Comparison of ENCODE assay signal across 8 cellular contexts in the genomic region with DNA sequence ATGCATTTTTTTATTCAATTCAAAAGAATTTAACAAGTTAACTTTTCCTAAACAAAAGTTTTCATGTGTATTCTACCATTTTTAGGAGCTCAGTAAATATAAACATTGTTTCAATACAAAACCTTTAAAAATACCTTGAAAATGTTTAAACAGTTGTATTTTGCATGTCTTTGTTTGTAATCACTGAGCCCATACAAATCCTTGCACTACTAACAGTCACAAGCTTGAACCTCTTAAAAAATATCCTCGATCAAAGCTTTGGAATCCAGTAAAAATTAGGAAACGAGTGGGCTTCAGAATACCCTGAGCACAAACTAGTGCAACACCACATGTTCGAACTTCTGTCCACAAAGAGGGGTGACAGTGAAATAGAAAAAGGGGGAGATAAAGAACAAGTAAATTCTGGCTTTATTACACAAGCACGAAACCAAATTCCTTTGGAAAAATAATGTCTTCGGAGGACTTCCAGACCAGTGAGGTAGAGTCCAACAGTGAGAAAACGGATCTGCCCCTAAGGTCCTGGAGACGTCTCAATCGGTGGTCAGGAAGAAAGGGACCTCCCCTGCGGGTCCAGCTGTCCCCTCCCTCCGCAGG. TPM values are rescaled to one million over a fixed set of nuclear protein-coding genes. Genes with fewer than 3 reads are reported as not detected.
DNase-seq lines count a peak whose midpoint lies in the region; ATAC-seq and TF ChIP-seq lines count a peak whose summit lies in the region.

No MANE protein-coding gene starts in this region.

- peaks cover 9% of the 10 kb centered on the region for H3K4me1 Mint-ChIP-seq in memory B cell

- no peaks in the 10 kb centered on the region for H3K36me3 ChIP-seq in left ventricle myocardium inferior
- no peaks in the 10 kb centered on the region for H3K36me3 ChIP-seq in vagina

- intact Hi-C loops in left ventricle myocardium inferior (cut with micrococcal nuclease) = loop anchor here (5.0 kb wide), 1 partner anchor 503 kb away; no protein-coding TSS in a partner anchor
- intact Hi-C loops in left ventricle myocardium superior (cut with micrococcal nuclease) = no loop called here
- intact Hi-C loops in vagina (cut with DNase I) = no loop called here

- H3K36me3 Mint-ChIP-seq in memory B cell = no peaks in the 10 kb centered on the region

- peak overlapping the region; percentile 84 for H3K4me3 Mint-ChIP-seq in memory B cell

- TF ChIP-seq CTCF in left ventricle myocardium inferior (IDR thresholded peaks at IDR 0.05; ENCODE audit: borderline replicate concordance) (no peak), astrocyte of the spinal cord (IDR thresholded peaks at IDR 0.05; ENCODE audit: low read depth, low read length) (no peak), vagina (IDR thresholded peaks at IDR 0.05) (no peak)

- H3K4me1 ChIP-seq in left ventricle myocardium inferior (peaks cover 39% of the 10 kb centered on the region), vagina (peaks cover 25% of the 10 kb centered on the region)

- H3K9me3 Mint-ChIP-seq in memory B cell = no peaks in the 10 kb centered on the region

- no peak for TF ChIP-seq POLR2A in vagina (IDR thresholded peaks at IDR 0.05)

- no peaks in the 10 kb centered on the region for H3K27me3 Mint-ChIP-seq in memory B cell

- H3K27me3 ChIP-seq in left ventricle myocardium inferior (ENCODE audit: low read depth) = no peaks in the 10 kb centered on the region
- no peaks in the 10 kb centered on the region for H3K27me3 ChIP-seq in vagina

- no peak for DNase-seq in left ventricle myocardium inferior
- no peak for DNase-seq in left ventricle myocardium superior
- peak; percentile 14 for DNase-seq in astrocyte of the spinal cord (ENCODE audit: low read depth, low spot score)
- no peak for DNase-seq in memory B cell (ENCODE audit: low spot score in 2 of 2)
- DNase-seq in vagina (ENCODE audit: extremely low spot score in 2 of 2) = no peak
- no peak for DNase-seq in T-helper 9 cell

- in situ Hi-C loops in astrocyte of the spinal cord (cut with HindIII; ENCODE audit: low sequenced_read_pairs) = no loop called here

- no peak for ATAC-seq in left ventricle myocardium superior
- ATAC-seq in memory B cell (ENCODE audit: low read depth) = no peak
- ATAC-seq in HG03457 (IDR thresholded peaks at IDR 0.05; ENCODE audit: unreplicated experiment) = no peak
- ATAC-seq in GM19463 (IDR thresholded peaks at IDR 0.05; ENCODE audit: unreplicated experiment) = no peak

- H3K27ac Mint-ChIP-seq in memory B cell = peak overlapping the region; percentile 86

- H3K9me3 ChIP-seq in left ventricle myocardium inferior (replicated peaks) = no peaks in the 10 kb centered on the region
- H3K9me3 ChIP-seq in vagina = no peaks in the 10 kb centered on the region

- H3K4me3 ChIP-seq in left ventricle myocardium inferior (peak overlapping the region; percentile 93), astrocyte of the spinal cord (ENCODE audit: low read depth, low read length) (peak overlapping the region; percentile 88), vagina (peak overlapping the region; percentile 75 to 92)

- H3K27ac ChIP-seq in left ventricle myocardium inferior (replicated peaks) (peak overlapping the region; percentile 97), vagina (peak overlapping the region; percentile 98)

RNA-seq across cellular contexts. Expression of a gene that starts 1.5 kb away (rescaled TPM):
- total RNA-seq in left ventricle myocardium inferior (6.0 TPM), left ventricle myocardium superior (6.4 TPM), vagina (52.5 TPM)
